ENCODE assay signal across 8 cellular contexts in genomic region chr9:62897411-62898225, GRCh38.
DNase-seq lines count a peak whose midpoint lies in the region; ATAC-seq and TF ChIP-seq lines count a peak whose summit lies in the region.
"Not testable (repeated sequence)": the region's sequence is repeated elsewhere in the genome, so short reads cannot be mapped to it uniquely, and the experiment has no call there.

No MANE protein-coding gene starts in this region.

- not testable (repeated sequence) for H3K4me1 ChIP-seq in esophagus squamous epithelium, left lung

- peak overlapping the region; percentile 47 for H3K4me3 ChIP-seq in LNCaP clone FGC (ENCODE audit: low read depth, low read length)
- H3K4me3 ChIP-seq in esophagus squamous epithelium: peak overlapping the region; percentile 40 to 62 (median 45)
- peak overlapping the region; percentile 32 to 53 for H3K4me3 ChIP-seq in left lung

- H3K9me3 ChIP-seq in CD4-positive, alpha-beta T cell (ENCODE audit: control insufficient read depth, low read length); esophagus squamous epithelium; left lung: not testable (repeated sequence)

- not testable (repeated sequence) for H3K27me3 Mint-ChIP-seq in CD4-positive, alpha-beta T cell; activated naive CD8-positive, alpha-beta T cell; stimulated activated naive B cell treated with anti-CD40 and anti-IgM and Interleukin-4, amounts not matched to agents 10 μg/mL and 1 μg/mL and 100 μg/mL, for 72 hours

- H3K36me3 ChIP-seq in esophagus squamous epithelium, left lung: not testable (repeated sequence)

- not testable (repeated sequence) for H3K27ac ChIP-seq in CD4-positive, alpha-beta T cell (ENCODE audit: low read depth, low read length)
- H3K27ac ChIP-seq in esophagus squamous epithelium (peak overlapping the region; percentile 73 to 83 (median 76)), left lung (peak overlapping the region; percentile 76 to 80)

- peak; percentile 57 for ATAC-seq in CD4-positive, alpha-beta T cell (ENCODE audit: poor library complexity)
- ATAC-seq in left lung; stimulated activated naive B cell treated with anti-CD40 and anti-IgM and Interleukin-4, amounts not matched to agents 10 μg/mL and 1 μg/mL and 100 μg/mL, for 72 hours (replicated peaks): not testable (repeated sequence)

- CTCF ChIA-PET in CD4-positive, alpha-beta T cell (lab: Charles Lee): not testable (repeated sequence)

- POLR2A ChIA-PET in CD4-positive, alpha-beta T cell (lab: Charles Lee): not testable (repeated sequence)

- not testable (repeated sequence) for H3K4me1 Mint-ChIP-seq in CD4-positive, alpha-beta T cell (ENCODE audit: low read depth); activated naive CD8-positive, alpha-beta T cell (ENCODE audit: low read depth); stimulated activated naive B cell treated with anti-CD40 and anti-IgM and Interleukin-4, amounts not matched to agents 10 μg/mL and 1 μg/mL and 100 μg/mL, for 72 hours

- not testable (repeated sequence) for H3K27me3 ChIP-seq in CD4-positive, alpha-beta T cell (ENCODE audit: control insufficient read depth, insufficient read depth, low read length); esophagus squamous epithelium; left lung

- not testable (repeated sequence) for TF ChIP-seq POLR2A in esophagus squamous epithelium (IDR thresholded peaks at IDR 0.05)

- intact Hi-C loops in CD4-positive, alpha-beta T cell (cut with DNase I, micrococcal nuclease); esophagus squamous epithelium (cut with DNase I); left lung (cut with DNase I): not testable (repeated sequence)

- H3K27ac Mint-ChIP-seq in CD4-positive, alpha-beta T cell: peak overlapping the region; percentile 80
- not testable (repeated sequence) for H3K27ac Mint-ChIP-seq in activated naive CD8-positive, alpha-beta T cell
- peak overlapping the region; percentile 81 for H3K27ac Mint-ChIP-seq in stimulated activated naive B cell treated with anti-CD40 and anti-IgM and Interleukin-4, amounts not matched to agents 10 μg/mL and 1 μg/mL and 100 μg/mL, for 72 hours

- H3K9me3 Mint-ChIP-seq in CD4-positive, alpha-beta T cell; activated naive CD8-positive, alpha-beta T cell (ENCODE audit: low read depth); stimulated activated naive B cell treated with anti-CD40 and anti-IgM and Interleukin-4, amounts not matched to agents 10 μg/mL and 1 μg/mL and 100 μg/mL, for 72 hours: not testable (repeated sequence)

- WGBS in esophagus squamous epithelium, 2 donors: 0 to 18% methylated on average over 14 to 31 of the region's 48 CpGs

- H3K36me3 Mint-ChIP-seq in CD4-positive, alpha-beta T cell (ENCODE audit: low read depth); activated naive CD8-positive, alpha-beta T cell; stimulated activated naive B cell treated with anti-CD40 and anti-IgM and Interleukin-4, amounts not matched to agents 10 μg/mL and 1 μg/mL and 100 μg/mL, for 72 hours: not testable (repeated sequence)

- H3K4me3 Mint-ChIP-seq in CD4-positive, alpha-beta T cell: peak overlapping the region; percentile 98
- H3K4me3 Mint-ChIP-seq in activated naive CD8-positive, alpha-beta T cell: peak overlapping the region; percentile 47
- peak overlapping the region; percentile 61 to 74 for H3K4me3 Mint-ChIP-seq in stimulated activated naive B cell treated with anti-CD40 and anti-IgM and Interleukin-4, amounts not matched to agents 10 μg/mL and 1 μg/mL and 100 μg/mL, for 72 hours

- peak; percentile 27 to 68 (median 50) for DNase-seq in CD4-positive, alpha-beta T cell
- DNase-seq in LNCaP clone FGC (ENCODE audit: low read depth) (peak; percentile 33), left lung (peak; percentile 51 to 66), renal cortical epithelial cell (ENCODE audit: low read depth) (peak; percentile 55)
- DNase-seq in activated CD4-positive, alpha-beta T cell treated with anti-CD3 and anti-CD28 coated beads for 24 hours (ENCODE audit: low read depth in 2 of 2): peak; percentile 11 to 20
- DNase-seq in esophagus squamous epithelium (lab: John Stamatoyannopoulos, UW): not testable (repeated sequence)
- peak; percentile 51 for DNase-seq in stimulated activated naive B cell treated with anti-CD40 and anti-IgM and Interleukin-4, amounts not matched to agents 10 μg/mL and 1 μg/mL and 100 μg/mL, for 72 hours

- not testable (repeated sequence) for TF ChIP-seq CTCF in CD4-positive, alpha-beta T cell (IDR thresholded peaks at IDR 0.05); LNCaP clone FGC (IDR thresholded peaks at IDR 0.05; ENCODE audit: control insufficient read depth, extremely low read depth, insufficient read depth); esophagus squamous epithelium (IDR thresholded peaks at IDR 0.05); left lung (IDR thresholded peaks at IDR 0.05)

Comparison
In these comparisons a context has a peak if more than half of its experiments do, and no peak if none do; other contexts are left out.
1. H3K4me3 Mint-ChIP-seq: peak in every context shown above with its lines; median percentile 98 in CD4-positive, alpha-beta T cell; 68 in stimulated activated naive B cell treated with anti-CD40 and anti-IgM and Interleukin-4, amounts not matched to agents 10 μg/mL and 1 μg/mL and 100 μg/mL, for 72 hours; 47 in activated naive CD8-positive, alpha-beta T cell.